In the genomic region with DNA sequence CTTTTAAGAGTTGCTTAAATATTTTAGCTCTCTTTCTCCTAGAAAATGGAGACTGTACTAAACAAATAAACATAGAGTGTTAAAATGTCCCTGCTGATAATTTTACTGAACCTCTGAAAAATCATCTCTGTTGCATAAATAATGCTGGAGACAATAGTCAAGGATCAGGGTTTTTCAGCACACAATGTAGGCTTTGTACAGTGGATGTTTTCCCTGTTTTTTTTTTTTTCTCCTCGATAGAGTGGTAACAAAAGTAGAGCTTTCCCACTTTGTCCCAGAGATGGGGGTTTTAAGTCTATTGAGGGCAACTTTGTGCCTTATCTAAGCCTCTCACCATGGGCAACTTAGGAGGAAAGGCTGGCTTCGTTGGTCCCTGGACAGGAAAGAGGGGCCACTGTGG, we compare ENCODE assay signal across 27 cellular contexts.
"Had no signal": no experiment of that assay in that cellular context is flagged by ENCODE, and none has a peak within 500 bp of the region (broad histone marks: within the 10 kb centered on the region; RNA-seq: fewer than 3 reads in every experiment).

No MANE protein-coding gene starts in this region.

- H3K36me3 ChIP-seq: cardiac muscle cell, colonic mucosa, esophagus muscularis mucosa, lower lobe of right lung, neutrophil, pancreas, prostate gland, sigmoid colon, suprapubic skin, thyroid gland had no signal

- H3K9me3 Mint-ChIP-seq: central memory CD8-positive, alpha-beta T cell; dendritic cell treated with granulocyte-macrophage colony-stimulating factor and Interleukin-4, amounts not matched to agents 40 ng/mL and 50 ng/mL, for 4 days; endodermal cell; stimulated activated naive B cell treated with anti-CD40 and anti-IgM and Interleukin-4, amounts not matched to agents 10 μg/mL and 1 μg/mL and 100 μg/mL, for 72 hours; stimulated activated naive CD8-positive, alpha-beta T cell treated with anti-CD3 and anti-CD28 coated beads, Interleukin-15, Interleukin-2, amounts not matched to agents 100 ng/mL and 50 ng/mL, for 24 hours had no signal

- H3K27ac ChIP-seq: cardiac muscle cell, colonic mucosa, esophagus muscularis mucosa, foreskin keratinocyte, lower lobe of right lung, neutrophil, pancreas, prostate gland, sigmoid colon, suprapubic skin, thyroid gland had no signal

- H3K4me1 Mint-ChIP-seq: central memory CD8-positive, alpha-beta T cell; naive thymus-derived CD8-positive, alpha-beta T cell; stimulated activated naive B cell treated with anti-CD40 and anti-IgM and Interleukin-4, amounts not matched to agents 10 μg/mL and 1 μg/mL and 100 μg/mL, for 72 hours had no signal

- H3K27me3 Mint-ChIP-seq: type B pancreatic cell had no signal

- H3K36me3 Mint-ChIP-seq: naive thymus-derived CD8-positive, alpha-beta T cell; stimulated activated naive B cell treated with anti-CD40 and anti-IgM and Interleukin-4, amounts not matched to agents 10 μg/mL and 1 μg/mL and 100 μg/mL, for 72 hours; type B pancreatic cell had no signal

- H3K27ac Mint-ChIP-seq: dendritic cell treated with granulocyte-macrophage colony-stimulating factor and Interleukin-4, amounts not matched to agents 40 ng/mL and 50 ng/mL, for 4 days; endodermal cell; naive thymus-derived CD8-positive, alpha-beta T cell; nephron progenitor cell; stimulated activated naive B cell treated with anti-CD40 and anti-IgM and Interleukin-4, amounts not matched to agents 10 μg/mL and 1 μg/mL and 100 μg/mL, for 72 hours; stimulated activated naive CD8-positive, alpha-beta T cell treated with anti-CD3 and anti-CD28 coated beads, Interleukin-15, Interleukin-2, amounts not matched to agents 100 ng/mL and 50 ng/mL, for 24 hours; type B pancreatic cell had no signal

- H3K9me3 ChIP-seq: colonic mucosa, esophagus muscularis mucosa, lower lobe of right lung, neutrophil, pancreas, prostate gland, sigmoid colon, suprapubic skin, thyroid gland had no signal

- H3K27me3 ChIP-seq: cardiac muscle cell, colonic mucosa, pancreas, sigmoid colon, thyroid gland had no signal

- H3K4me3 Mint-ChIP-seq: central memory CD8-positive, alpha-beta T cell; dendritic cell treated with granulocyte-macrophage colony-stimulating factor and Interleukin-4, amounts not matched to agents 40 ng/mL and 50 ng/mL, for 4 days; endodermal cell; naive thymus-derived CD8-positive, alpha-beta T cell; nephron progenitor cell; stimulated activated naive B cell treated with anti-CD40 and anti-IgM and Interleukin-4, amounts not matched to agents 10 μg/mL and 1 μg/mL and 100 μg/mL, for 72 hours; stimulated activated naive CD8-positive, alpha-beta T cell treated with anti-CD3 and anti-CD28 coated beads, Interleukin-15, Interleukin-2, amounts not matched to agents 100 ng/mL and 50 ng/mL, for 24 hours; type B pancreatic cell had no signal

- H3K4me1 ChIP-seq: colonic mucosa, esophagus muscularis mucosa, foreskin keratinocyte, lower lobe of right lung, pancreas, prostate gland, sigmoid colon, suprapubic skin had no signal

- H3K4me3 ChIP-seq: cardiac muscle cell, colonic mucosa, esophagus muscularis mucosa, lower lobe of right lung, pancreas, prostate gland, sigmoid colon, suprapubic skin, thyroid gland had no signal

- DNase-seq: colonic mucosa; effector CD8-positive, alpha-beta T cell; endodermal cell; foreskin keratinocyte; hypothalamus; left ventricle myocardium superior; lower lobe of right lung; mesenchymal stem cell; midbrain; naive thymus-derived CD8-positive, alpha-beta T cell; nephron progenitor cell; pancreas; right cardiac atrium; sigmoid colon; stimulated activated CD4-positive, alpha-beta T cell treated with anti-CD3 and anti-CD28 coated beads, Interleukin-15, amount 100 ng/mL, for 24 hours; stimulated activated CD4-positive, alpha-beta T cell treated with anti-CD3 and anti-CD28 coated beads, Interleukin-2, amount 100 ng/mL, for 48 hours; stimulated activated naive B cell treated with anti-CD40 and anti-IgM and Interleukin-4, amounts not matched to agents 10 μg/mL and 1 μg/mL and 100 μg/mL, for 72 hours; thyroid gland had no signal
